In genomic region chr14:77615231-77616132, GRCh38 we compare ENCODE assay signal across 7 cellular contexts. TPM values are rescaled to one million over a fixed set of nuclear protein-coding genes. Genes with fewer than 3 reads are reported as not detected.
DNase-seq lines count a peak whose midpoint lies in the region; ATAC-seq and TF ChIP-seq lines count a peak whose summit lies in the region.

No MANE protein-coding gene starts in this region.

- H3K27ac ChIP-seq in right cardiac atrium (ENCODE audit: low read length) = peak overlapping the region; percentile 65
- peak overlapping the region; percentile 67 to 76 (median 74) for H3K27ac ChIP-seq in gastrocnemius medialis

- H3K9ac ChIP-seq in ES-I3 (ENCODE audit: low read depth, low read length) = peak overlapping the region; percentile 95

- H3K36me3 ChIP-seq in ES-I3 (ENCODE audit: insufficient read depth, low read length) (no peaks in the 10 kb centered on the region), gastrocnemius medialis (no peaks in the 10 kb centered on the region)

- peak overlapping the region; percentile 93 for H3K4me3 Mint-ChIP-seq in activated T-helper 2 cell treated with anti-CD3 and anti-CD28 coated beads, Interferon-gamma antibody, Interleukin-2, Interleukin-4, amounts not matched to agents 10 μg/mL and 5 μg/mL and 100 μg/mL, durations not matched to agents 14 hours and 24 hours and 36 hours (ENCODE audit: low read depth)

- H3K27me3 ChIP-seq in right cardiac atrium (ENCODE audit: control insufficient read depth, insufficient read depth) = no peaks in the 10 kb centered on the region
- no peaks in the 10 kb centered on the region for H3K27me3 ChIP-seq in gastrocnemius medialis

- H3K9me3 Mint-ChIP-seq in activated T-helper 2 cell treated with anti-CD3 and anti-CD28 coated beads, Interferon-gamma antibody, Interleukin-2, Interleukin-4, amounts not matched to agents 10 μg/mL and 5 μg/mL and 100 μg/mL, durations not matched to agents 14 hours and 24 hours and 36 hours = no peaks in the 10 kb centered on the region

- H3K9me3 ChIP-seq in ES-I3 (ENCODE audit: control insufficient read depth, insufficient read depth, low read length) (no peaks in the 10 kb centered on the region), right cardiac atrium (ENCODE audit: control insufficient read depth, low read length) (no peaks in the 10 kb centered on the region), gastrocnemius medialis (no peaks in the 10 kb centered on the region)

- peak overlapping the region; percentile 92 for H3K27ac Mint-ChIP-seq in activated T-helper 2 cell treated with anti-CD3 and anti-CD28 coated beads, Interferon-gamma antibody, Interleukin-2, Interleukin-4, amounts not matched to agents 10 μg/mL and 5 μg/mL and 100 μg/mL, durations not matched to agents 14 hours and 24 hours and 36 hours

- ATAC-seq in right cardiac atrium (no peak), gastrocnemius medialis (no peak)

- TF ChIP-seq POLR2A in gastrocnemius medialis (IDR thresholded peaks at IDR 0.05) = no peak

- peaks cover 35% of the 10 kb centered on the region for H3K4me1 Mint-ChIP-seq in activated T-helper 2 cell treated with anti-CD3 and anti-CD28 coated beads, Interferon-gamma antibody, Interleukin-2, Interleukin-4, amounts not matched to agents 10 μg/mL and 5 μg/mL and 100 μg/mL, durations not matched to agents 14 hours and 24 hours and 36 hours (ENCODE audit: low read depth)

- in situ Hi-C loops in gastrocnemius medialis (cut with MboI; ENCODE audit: low sequenced_read_pairs in 4 of 4) = no loop called here

- DNase-seq in LHCN-M2 (ENCODE audit: low read depth) = peak; percentile 34
- DNase-seq in activated T-helper 2 cell treated with anti-CD3 and anti-CD28 coated beads, Interferon-gamma antibody, Interleukin-2, Interleukin-4, amounts not matched to agents 10 μg/mL and 5 μg/mL and 100 μg/mL, durations not matched to agents 14 hours and 24 hours and 36 hours (ENCODE audit: low spot score) = peak; percentile 10
- DNase-seq in right cardiac atrium = no peak
- DNase-seq in gastrocnemius medialis = peak in 1 of 2 donors; percentile 13
- no peak for DNase-seq in GDM1 (lab: John Stamatoyannopoulos, UW)
- no peak for DNase-seq in GM19240 (ENCODE audit: insufficient read length, low spot score)

- H3K36me3 Mint-ChIP-seq in activated T-helper 2 cell treated with anti-CD3 and anti-CD28 coated beads, Interferon-gamma antibody, Interleukin-2, Interleukin-4, amounts not matched to agents 10 μg/mL and 5 μg/mL and 100 μg/mL, durations not matched to agents 14 hours and 24 hours and 36 hours (ENCODE audit: low read depth) = peaks cover 28% of the 10 kb centered on the region

- no peaks in the 10 kb centered on the region for H3K27me3 Mint-ChIP-seq in activated T-helper 2 cell treated with anti-CD3 and anti-CD28 coated beads, Interferon-gamma antibody, Interleukin-2, Interleukin-4, amounts not matched to agents 10 μg/mL and 5 μg/mL and 100 μg/mL, durations not matched to agents 14 hours and 24 hours and 36 hours (ENCODE audit: low read depth)

- 8% methylated on average over 17 of the region's 17 CpGs for WGBS in right cardiac atrium

- intact Hi-C loops in activated T-helper 2 cell treated with anti-CD3 and anti-CD28 coated beads, Interferon-gamma antibody, Interleukin-2, Interleukin-4, amounts not matched to agents 10 μg/mL and 5 μg/mL and 100 μg/mL, durations not matched to agents 14 hours and 24 hours and 36 hours (cut with micrococcal nuclease) = loop anchor here (1.0 to 5.0 kb wide), 4 partner anchors 33 to 313 kb away; partner anchors contain the start of genes GSTZ1, POMT2 and VIPAS39
- intact Hi-C loops in right cardiac atrium (cut with DNase I) (no loop called here), gastrocnemius medialis (cut with DNase I; ENCODE audit: low total_unique reads) (loop anchor here (1.0 to 10.0 kb wide), 5 partner anchors 93 to 801 kb away; partner anchors contain the start of genes ADCK1, AHSA1, ALKBH1 and ANGEL1)

- H3K4me1 ChIP-seq in ES-I3 (ENCODE audit: insufficient read depth, low read length) (peaks cover 16% of the 10 kb centered on the region), right cardiac atrium (ENCODE audit: control insufficient read depth, insufficient read depth, low read length) (no peaks in the 10 kb centered on the region), gastrocnemius medialis (peaks cover 12 to 18% of the 10 kb centered on the region in 2 donors)

- TF ChIP-seq CTCF in gastrocnemius medialis (IDR thresholded peaks at IDR 0.05 in 4 of 5, conservative IDR thresholded peaks at IDR 0.05 in 1 of 5) = no peak

- H3K4me3 ChIP-seq in right cardiac atrium (ENCODE audit: low read length) = peak overlapping the region; percentile 81
- H3K4me3 ChIP-seq in gastrocnemius medialis = peak overlapping the region; percentile 71 to 84 (median 80)

RNA-seq across cellular contexts. Expression of gene SPTLC2, which starts 1.0 kb away (rescaled TPM):
- total RNA-seq in LHCN-M2 (2014; rRNA removed) (12.5 and 15.6 TPM in 2 replicates), right cardiac atrium (10 to 100 TPM; 10.7 to 15.8 (median 13.0) TPM), gastrocnemius medialis (10 to 100 TPM in 1 of 4 donors, 1 to 10 TPM in 3; 6.5 to 10.4 (median 7.0) TPM)
- 12.2 TPM for polyA plus RNA-seq in LHCN-M2 (2012)
- total RNA-seq in activated T-helper 2 cell treated with anti-CD3 and anti-CD28 coated beads, Interferon-gamma antibody, Interleukin-2, Interleukin-4, amounts not matched to agents 10 μg/mL and 5 μg/mL and 100 μg/mL, durations not matched to agents 14 hours and 24 hours and 36 hours = 26.6 and 29.6 TPM in 2 replicates
- polyA plus RNA-seq in right cardiac atrium = 4.8 TPM

Comparison
In these comparisons a context has a peak if more than half of its experiments do, and no peak if none do; other contexts are left out.
1. DNase-seq: peak in LHCN-M2 (single experiment) and activated T-helper 2 cell treated with anti-CD3 and anti-CD28 coated beads, Interferon-gamma antibody, Interleukin-2, Interleukin-4, amounts not matched to agents 10 μg/mL and 5 μg/mL and 100 μg/mL, durations not matched to agents 14 hours and 24 hours and 36 hours (single experiment); none in right cardiac atrium (0 of 3), GDM1 (single experiment) and GM19240 (single experiment).
2. intact Hi-C loops: an anchor here in activated T-helper 2 cell treated with anti-CD3 and anti-CD28 coated beads, Interferon-gamma antibody, Interleukin-2, Interleukin-4, amounts not matched to agents 10 μg/mL and 5 μg/mL and 100 μg/mL, durations not matched to agents 14 hours and 24 hours and 36 hours (1.0 to 5.0 kb wide) and gastrocnemius medialis (1.0 to 10.0 kb wide); none called in right cardiac atrium.